8 cellular contexts compared by ENCODE assay signal in the genomic region with DNA sequence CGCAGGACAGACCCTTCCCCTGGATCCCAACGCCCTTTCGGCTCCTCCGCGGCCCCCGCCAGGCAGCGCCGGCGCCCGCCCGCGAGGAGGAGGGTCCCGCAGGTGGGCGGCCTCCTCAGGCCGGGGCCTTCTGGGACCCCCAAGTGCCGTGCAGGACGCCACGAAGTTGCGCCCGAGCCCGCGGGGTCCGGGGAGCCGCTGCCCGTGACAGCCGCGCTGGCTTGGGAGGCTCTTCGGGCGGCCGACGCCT. TPM values are rescaled to one million over a fixed set of nuclear protein-coding genes. Genes with fewer than 3 reads are reported as not detected.
DNase-seq lines count a peak whose midpoint lies in the region; ATAC-seq and TF ChIP-seq lines count a peak whose summit lies in the region.

No MANE protein-coding gene starts in this region.

- 0 to 1% methylated on average over 31 of the region's 31 CpGs for WGBS in aorta, 2 donors

- TF ChIP-seq CTCF in AG10803 (conservative IDR thresholded peaks at IDR 0.05; ENCODE audit: low read length), result no peak
- no peak for TF ChIP-seq CTCF in ascending aorta (IDR thresholded peaks at IDR 0.05)
- TF ChIP-seq CTCF in lower lobe of right lung (IDR thresholded peaks at IDR 0.05), result no peak

- ATAC-seq in HG02884 (IDR thresholded peaks at IDR 0.05; ENCODE audit: unreplicated experiment) (peak; percentile 4), lower lobe of right lung (no peak), aorta (ENCODE audit: low FRiP score) (no peak), HG02870 (IDR thresholded peaks at IDR 0.05; ENCODE audit: unreplicated experiment) (no peak)

- DNase-seq in AG10803 (ENCODE audit: low read depth) (no peak), ascending aorta (ENCODE audit: low spot score in 2 of 2) (no peak), lower lobe of right lung (no peak), aorta (no peak), mucosa of gallbladder (ENCODE audit: low spot score) (no peak)
- no peak for DNase-seq in activated effector memory CD4-positive, alpha-beta T cell treated with Interleukin-2 at 50 U/mL for 16 hours

- H3K27ac ChIP-seq in ascending aorta, result peak overlapping the region; percentile 98 to 100
- H3K27ac ChIP-seq in lower lobe of right lung, result peak overlapping the region; percentile 98
- H3K27ac ChIP-seq in aorta (ENCODE audit: low read depth in 1 of 2, low read length in 2 of 2), result peak overlapping the region; percentile 91 to 98

- intact Hi-C loops in ascending aorta (cut with DNase I) (loop anchor here (5.0 kb wide), 1 partner anchor 47 kb away; no protein-coding TSS in a partner anchor), lower lobe of right lung (cut with DNase I) (no loop called here), aorta (cut with DNase I) (no loop called here)

- no peaks in the 10 kb centered on the region for H3K27me3 ChIP-seq in ascending aorta
- no peaks in the 10 kb centered on the region for H3K27me3 ChIP-seq in lower lobe of right lung (ENCODE audit: low read depth)
- peaks cover 0 to 1% of the 10 kb centered on the region in 2 donors for H3K27me3 ChIP-seq in aorta (ENCODE audit: control insufficient read depth in 1 of 2, insufficient read depth in 2 of 2, low read length in 1 of 2)

- H3K4me1 ChIP-seq in ascending aorta (peaks cover 3 to 16% of the 10 kb centered on the region in 2 donors), lower lobe of right lung (peaks cover 34% of the 10 kb centered on the region), aorta (ENCODE audit: control insufficient read depth in 1 of 2, insufficient read depth in 2 of 2, low read length in 2 of 2) (no peaks in the 10 kb centered on the region)

- no peaks in the 10 kb centered on the region for H3K9me3 ChIP-seq in ascending aorta
- no peaks in the 10 kb centered on the region for H3K9me3 ChIP-seq in lower lobe of right lung
- no peaks in the 10 kb centered on the region for H3K9me3 ChIP-seq in aorta (ENCODE audit: control insufficient read depth, low read length)

- no peaks in the 10 kb centered on the region for H3K36me3 ChIP-seq in ascending aorta
- no peaks in the 10 kb centered on the region for H3K36me3 ChIP-seq in lower lobe of right lung
- no peaks in the 10 kb centered on the region for H3K36me3 ChIP-seq in aorta (ENCODE audit: control insufficient read depth in 1 of 2, insufficient read depth in 2 of 2, low read length in 1 of 2)

- H3K4me3 ChIP-seq in AG10803 (ENCODE audit: low read length) (peak overlapping the region; percentile 74), ascending aorta (peak overlapping the region; percentile 94 to 96), lower lobe of right lung (peak overlapping the region; percentile 81), aorta (ENCODE audit: low read length in 2 of 2) (peak overlapping the region; percentile 46 to 92)

RNA-seq across cellular contexts. Expression of a gene that starts 0.5 kb away (rescaled TPM):
- total RNA-seq in ascending aorta, result 26.5 TPM
- total RNA-seq in lower lobe of right lung, result 39.7 TPM
- total RNA-seq in aorta, result 10 to 100 TPM; 17.8 to 31.0 TPM
- 1 to 10 TPM; 1.0 to 5.2 TPM for polyA plus RNA-seq in aorta
- 41.6 TPM for total RNA-seq in mucosa of gallbladder
